ENCODE assay signal across 21 cellular contexts in genomic region chr12:111748867-111749266, GRCh38. TPM values are rescaled to one million over a fixed set of nuclear protein-coding genes. Genes with fewer than 3 reads are reported as not detected.
DNase-seq lines count a peak whose midpoint lies in the region; ATAC-seq, FAIRE-seq and TF ChIP-seq lines count a peak whose summit lies in the region.
"Had no signal": no experiment of that assay in that cellular context is flagged by ENCODE, and none has a peak within 500 bp of the region (broad histone marks: within the 10 kb centered on the region; RNA-seq: fewer than 3 reads in every experiment).

No MANE protein-coding gene starts in this region.

- H3K79me2 ChIP-seq in endothelial cell of umbilical vein (ENCODE audit: control insufficient read depth, insufficient read depth, low read length) (no peaks in the 10 kb centered on the region), osteoblast (ENCODE audit: insufficient read depth, low read length) (no peaks in the 10 kb centered on the region)

- H3K9me3 Mint-ChIP-seq in central memory CD8-positive, alpha-beta T cell: no peaks in the 10 kb centered on the region
- H3K9me3 Mint-ChIP-seq: CD4-positive, CD25-positive, alpha-beta regulatory T cell; HFFc6 had no signal

- H2AFZ ChIP-seq in endothelial cell of umbilical vein (ENCODE audit: low read depth, low read length): no peak overlapping the region
- H2AFZ ChIP-seq in osteoblast (ENCODE audit: low read length): no peak overlapping the region
- H2AFZ ChIP-seq: PC-9 had no signal

- H4K20me1 ChIP-seq in endothelial cell of umbilical vein (replicated peaks; ENCODE audit: control insufficient read depth, extremely low read depth, insufficient read depth, low read length): no peaks in the 10 kb centered on the region
- H4K20me1 ChIP-seq in osteoblast (ENCODE audit: insufficient read depth, low read length): no peaks in the 10 kb centered on the region

- H3K27me3 Mint-ChIP-seq in central memory CD8-positive, alpha-beta T cell: no peaks in the 10 kb centered on the region
- H3K27me3 Mint-ChIP-seq: CD4-positive, CD25-positive, alpha-beta regulatory T cell had no signal

- dilution Hi-C loops in endothelial cell of umbilical vein (cut with MboI; ENCODE audit: extremely low pct_ligation_motif_present, low sequenced_read_pairs): no loop called here

- peak overlapping the region; percentile 16 for H3K27ac Mint-ChIP-seq in central memory CD8-positive, alpha-beta T cell (ENCODE audit: low read depth)
- H3K27ac Mint-ChIP-seq: CD4-positive, CD25-positive, alpha-beta regulatory T cell; HFFc6 had no signal

- peak overlapping the region; percentile 7 for H3K27ac ChIP-seq in endothelial cell of umbilical vein (ENCODE audit: insufficient read depth, low read depth, low read length)
- H3K27ac ChIP-seq in osteoblast (ENCODE audit: low read depth, low read length): no peak overlapping the region
- H3K27ac ChIP-seq: PC-9 had no signal

- no peak for TF ChIP-seq CTCF in endothelial cell of umbilical vein (IDR thresholded peaks at IDR 0.05; ENCODE audit: extremely low read depth in 1 of 2, insufficient read depth in 1 of 2, low read depth in 1 of 2, low read length in 2 of 2)
- TF ChIP-seq CTCF in osteoblast (IDR thresholded peaks at IDR 0.05; ENCODE audit: extremely low read depth, low read depth, low read length): no peak

- no peak overlapping the region for H3K9ac ChIP-seq in endothelial cell of umbilical vein (replicated peaks; ENCODE audit: extremely low read depth, insufficient read depth, low read length)

- H3K36me3 Mint-ChIP-seq in central memory CD8-positive, alpha-beta T cell (ENCODE audit: insufficient read depth): peaks cover 22% of the 10 kb centered on the region

- intact Hi-C loops in endothelial cell of umbilical vein (cut with micrococcal nuclease): loop anchor here (2.0 kb wide), 1 partner anchor 74 kb away; no protein-coding TSS in a partner anchor
- intact Hi-C loops in left ventricle myocardium superior (cut with micrococcal nuclease): no loop called here

- H3K9me3 ChIP-seq in endothelial cell of umbilical vein (replicated peaks; ENCODE audit: control insufficient read depth, insufficient read depth, low read length): no peaks in the 10 kb centered on the region
- no peaks in the 10 kb centered on the region for H3K9me3 ChIP-seq in osteoblast (ENCODE audit: low read depth, low read length)

- H3K27me3 ChIP-seq in endothelial cell of umbilical vein (ENCODE audit: control insufficient read depth in 2 of 2, insufficient read depth in 2 of 2, low read length in 2 of 2) (no peaks in the 10 kb centered on the region), osteoblast (ENCODE audit: insufficient read depth, low read length) (no peaks in the 10 kb centered on the region)

- H3K4me3 ChIP-seq in endothelial cell of umbilical vein (replicated peaks in 1 of 3; ENCODE audit: insufficient read depth in 1 of 3, low read depth in 1 of 3, low read length in 3 of 3) (no peak overlapping the region), osteoblast (ENCODE audit: insufficient read depth, low read length) (no peak overlapping the region)
- H3K4me3 ChIP-seq: PC-9 had no signal

- no peak for DNase-seq in central memory CD8-positive, alpha-beta T cell (ENCODE audit: low spot score in 2 of 2)
- DNase-seq in endothelial cell of umbilical vein (ENCODE audit: low read depth, low spot score) (peak; percentile 69), left ventricle myocardium superior (no peak), osteoblast (ENCODE audit: insufficient read length, low spot score, missing footprints) (peak; percentile 58), mesenteric fat pad (ENCODE audit: low spot score) (no peak), activated gamma-delta T cell treated with Interleukin-2 at 50 U/mL for 16 hours (no peak)
- DNase-seq: CD4-positive, CD25-positive, alpha-beta regulatory T cell; EL; GF-D8; H7; HFFc6; KBM-7; NCI-H1436 treated with DMSO at 0.1 percent for 48 hours; NCI-H1930; NCI-H226; NCI-H510A treated with DMSO at 0.1 percent for 48 hours; NCI-H748 treated with DMSO at 0.1 percent for 48 hours; PC-9; RPMI8226; SIG-M5 had no signal

- no peak for ATAC-seq in central memory CD8-positive, alpha-beta T cell (replicated peaks; ENCODE audit: extremely low read depth, poor library complexity, severe bottlenecking)
- peak; percentile 50 for ATAC-seq in left ventricle myocardium superior
- no peak for ATAC-seq in activated CD4-positive, CD25-positive, alpha-beta regulatory T cell treated with anti-CD3 and anti-CD28 coated beads, Interleukin-2, amount 50 U/mL, for 24 hours

- no peaks in the 10 kb centered on the region for H3K4me1 Mint-ChIP-seq in central memory CD8-positive, alpha-beta T cell
- H3K4me1 Mint-ChIP-seq: CD4-positive, CD25-positive, alpha-beta regulatory T cell had no signal

- no peak for TF ChIP-seq POLR2A in endothelial cell of umbilical vein (IDR thresholded peaks at IDR 0.05; ENCODE audit: low read depth, low read length)

- peaks cover 18% of the 10 kb centered on the region for H3K4me1 ChIP-seq in endothelial cell of umbilical vein (ENCODE audit: control insufficient read depth, extremely low read depth, insufficient read depth, low read length)
- no peaks in the 10 kb centered on the region for H3K4me1 ChIP-seq in osteoblast (ENCODE audit: insufficient read depth, low read length)

- no peak overlapping the region for H3K4me3 Mint-ChIP-seq in central memory CD8-positive, alpha-beta T cell
- H3K4me3 Mint-ChIP-seq: CD4-positive, CD25-positive, alpha-beta regulatory T cell; HFFc6 had no signal

- H3K9me1 ChIP-seq in endothelial cell of umbilical vein (replicated peaks; ENCODE audit: control insufficient read depth, extremely low read depth, insufficient read depth, low read length): no peaks in the 10 kb centered on the region

- CTCF ChIA-PET in endothelial cell of umbilical vein (lab: Charles Lee): interaction anchor here (3.8 kb wide), 1 partner anchor 64 kb away, joined by 18 read pairs; no protein-coding TSS in a partner anchor

- BruUV-seq in endothelial cell of umbilical vein (replicated peaks; lab: Mats Ljungman, UMichigan): no TSS peak

- POLR2A ChIA-PET in endothelial cell of umbilical vein (lab: Charles Lee): no interaction called here

- peak; percentile 93 for FAIRE-seq in endothelial cell of umbilical vein (lab: Jason Lieb, UNC)

- peaks cover 0 to 5% of the 10 kb centered on the region in 2 experiments for H3K36me3 ChIP-seq in endothelial cell of umbilical vein (ENCODE audit: control insufficient read depth in 2 of 2, extremely low read depth in 1 of 2, insufficient read depth in 2 of 2, low read length in 2 of 2)
- peaks cover 18% of the 10 kb centered on the region for H3K36me3 ChIP-seq in osteoblast (ENCODE audit: insufficient read depth, low read length)

- H3K4me2 ChIP-seq in endothelial cell of umbilical vein (ENCODE audit: insufficient read depth, low read length) (no peak overlapping the region), osteoblast (ENCODE audit: insufficient read depth, low read length) (no peak overlapping the region)
- H3K4me2 ChIP-seq: PC-9 had no signal

TF ChIP-seq in endothelial cell of umbilical vein, 7 proteins besides CTCF, POLR2A, EP300 and RAD21:
- no peak for TF ChIP-seq GATA2 (IDR thresholded peaks at IDR 0.05; ENCODE audit: insufficient read depth, insufficient read length, low read depth, low read length)
- TF ChIP-seq FOS (IDR thresholded peaks at IDR 0.05; ENCODE audit: borderline replicate concordance, insufficient read depth, low read length): peak; percentile 42
- no peak for TF ChIP-seq POLR2AphosphoS5 (IDR thresholded peaks at IDR 0.05; ENCODE audit: insufficient read depth, low read depth, low read length)

RNA-seq across cellular contexts. Expression of gene ALDH2, which starts 17.9 kb away (rescaled TPM):
- 71.4 and 86.5 TPM in 2 replicates for total RNA-seq in endothelial cell of umbilical vein
- 58.9 and 69.5 TPM in 2 replicates for polyA plus RNA-seq in endothelial cell of umbilical vein
- polyA plus RNA-seq in endothelial cell of umbilical vein (2011; cell fraction: cytosol; rRNA removed): 73.4 and 73.8 TPM in 2 replicates
- polyA plus RNA-seq in endothelial cell of umbilical vein (2011; cell fraction: nucleus; rRNA removed): 50.2 and 51.5 TPM in 2 replicates
- 63.6 and 129 TPM in 2 replicates for polyA plus RNA-seq in endothelial cell of umbilical vein (2012)
- 61.3 and 61.6 TPM in 2 replicates for polyA minus RNA-seq in endothelial cell of umbilical vein
- 1.9 TPM for polyA minus RNA-seq in endothelial cell of umbilical vein (2011; cell fraction: cytosol; rRNA and poly(A)+ RNA removed)
- polyA minus RNA-seq in endothelial cell of umbilical vein (2011; cell fraction: nucleus; rRNA and poly(A)+ RNA removed): 8.6 and 16.6 TPM in 2 replicates
- 410 TPM for total RNA-seq in left ventricle myocardium superior
- 11.9 and 17.1 TPM in 2 replicates for total RNA-seq in osteoblast
- 436 TPM for total RNA-seq in mesenteric fat pad

Comparison
In these comparisons a context has a peak if more than half of its experiments do, and no peak if none do; other contexts are left out.
1. DNase-seq: peak in endothelial cell of umbilical vein (single experiment) and osteoblast (single experiment); none in central memory CD8-positive, alpha-beta T cell (0 of 2), left ventricle myocardium superior (single experiment), mesenteric fat pad (single experiment) and activated gamma-delta T cell treated with Interleukin-2 at 50 U/mL for 16 hours (single experiment).